ENCODE assay signal across 8 cellular contexts in genomic region chr17:64918842-64919288, GRCh38. TPM values are rescaled to one million over a fixed set of nuclear protein-coding genes. Genes with fewer than 3 reads are reported as not detected.
A peak's percentile ranks its signal among the peaks of the same experiment; 100 is the strongest.
DNase-seq lines count a peak whose midpoint lies in the region; ATAC-seq and TF ChIP-seq lines count a peak whose summit lies in the region.
"Not testable (repeated sequence)": the region's sequence is repeated elsewhere in the genome, so short reads cannot be mapped to it uniquely, and the experiment has no call there.

No MANE protein-coding gene starts in this region.

- not testable (repeated sequence) for H3K9me2 ChIP-seq in OCI-LY1 (ENCODE audit: low read depth, low read length)

- peak overlapping the region; percentile 89 for H3K4me3 Mint-ChIP-seq in activated T-helper 1 cell treated with anti-CD3 and anti-CD28 coated beads, Interleukin-12 subunit alpha, Interleukin-12 subunit beta, Interleukin-2, Interleukin-4 antibody, amounts not matched to agents 30 ng/mL and 10 ng/mL and 1 ng/mL, durations not matched to agents 14 hours and 24 hours and 36 hours

- TF ChIP-seq EP300 in esophagus muscularis mucosa (IDR thresholded peaks at IDR 0.05), result not testable (repeated sequence)

- H3K4me2 ChIP-seq in OCI-LY1 (ENCODE audit: low read length), result peak overlapping the region; percentile 50; the same call in 1 of the 2 replicates

- H3K4me1 Mint-ChIP-seq in activated T-helper 1 cell treated with anti-CD3 and anti-CD28 coated beads, Interleukin-12 subunit alpha, Interleukin-12 subunit beta, Interleukin-2, Interleukin-4 antibody, amounts not matched to agents 30 ng/mL and 10 ng/mL and 1 ng/mL, durations not matched to agents 14 hours and 24 hours and 36 hours (ENCODE audit: low read depth), result peaks cover 21% of the 10 kb centered on the region

- not testable (repeated sequence) for H3K36me3 Mint-ChIP-seq in activated T-helper 1 cell treated with anti-CD3 and anti-CD28 coated beads, Interleukin-12 subunit alpha, Interleukin-12 subunit beta, Interleukin-2, Interleukin-4 antibody, amounts not matched to agents 30 ng/mL and 10 ng/mL and 1 ng/mL, durations not matched to agents 14 hours and 24 hours and 36 hours (ENCODE audit: low read depth)

- TF ChIP-seq CTCF in OCI-LY1 (IDR thresholded peaks at IDR 0.05; ENCODE audit: low read length); esophagus muscularis mucosa (IDR thresholded peaks at IDR 0.05); mucosa of descending colon (IDR thresholded peaks at IDR 0.05): not testable (repeated sequence)

- DNase-seq in COLO668 (lab: John Stamatoyannopoulos, UW; ENCODE audit: unreplicated experiment) (peak; percentile 57), esophagus muscularis mucosa (ENCODE audit: extremely low spot score) (peak; percentile 92), mucosa of descending colon (peak; percentile 73 to 86 (median 85))
- DNase-seq in activated T-helper 1 cell treated with anti-CD3 and anti-CD28 coated beads, Interleukin-12 subunit alpha, Interleukin-12 subunit beta, Interleukin-2, Interleukin-4 antibody, amounts not matched to agents 30 ng/mL and 10 ng/mL and 1 ng/mL, durations not matched to agents 14 hours and 24 hours and 36 hours (ENCODE audit: low spot score), result peak; percentile 34
- DNase-seq in stimulated activated CD8-positive, alpha-beta memory T cell treated with anti-CD3 and anti-CD28 coated beads, Interleukin-12 subunit alpha, Interleukin-12 subunit beta, amount 100 ng/mL, for 1 hour (ENCODE audit: low read depth), result peak; percentile 9

- TF ChIP-seq POLR2A in esophagus muscularis mucosa (IDR thresholded peaks at IDR 0.05; ENCODE audit: low read depth), result not testable (repeated sequence)

- not testable (repeated sequence) for H2AFZ ChIP-seq in OCI-LY1 (ENCODE audit: low read length)

- H3K27me3 ChIP-seq in OCI-LY1 (ENCODE audit: insufficient read depth, low read length); esophagus muscularis mucosa: not testable (repeated sequence)

- intact Hi-C loops in activated T-helper 1 cell treated with anti-CD3 and anti-CD28 coated beads, Interleukin-12 subunit alpha, Interleukin-12 subunit beta, Interleukin-2, Interleukin-4 antibody, amounts not matched to agents 30 ng/mL and 10 ng/mL and 1 ng/mL, durations not matched to agents 14 hours and 24 hours and 36 hours (cut with micrococcal nuclease), result loop anchor here (1.0 to 10.0 kb wide), 5 partner anchors 56 to 412 kb away; partner anchors contain the start of genes CEP95 and DDX5
- intact Hi-C loops in esophagus muscularis mucosa (cut with DNase I); mucosa of descending colon (cut with DNase I, micrococcal nuclease): not testable (repeated sequence)

- H3K27ac ChIP-seq in OCI-LY1 (ENCODE audit: low read depth, low read length, poor library complexity, severe bottlenecking) (peak overlapping the region; percentile 71), esophagus muscularis mucosa (replicated peaks in 1 of 4) (peak overlapping the region; percentile 92 to 99 (median 97))

- ATAC-seq in GM21390 (IDR thresholded peaks at IDR 0.05; ENCODE audit: unreplicated experiment) (peak; percentile 49), HG03432 (IDR thresholded peaks at IDR 0.05; ENCODE audit: unreplicated experiment) (peak; percentile 47), mucosa of descending colon (peak; percentile 75)

- H3K9ac ChIP-seq in OCI-LY1 (ENCODE audit: low read length), result peak overlapping the region; percentile 59

- not testable (repeated sequence) for H4K20me1 ChIP-seq in OCI-LY1 (ENCODE audit: insufficient read depth, low read length)

- H3K27me3 Mint-ChIP-seq in activated T-helper 1 cell treated with anti-CD3 and anti-CD28 coated beads, Interleukin-12 subunit alpha, Interleukin-12 subunit beta, Interleukin-2, Interleukin-4 antibody, amounts not matched to agents 30 ng/mL and 10 ng/mL and 1 ng/mL, durations not matched to agents 14 hours and 24 hours and 36 hours (ENCODE audit: insufficient read depth), result not testable (repeated sequence)

- H3K79me2 ChIP-seq in OCI-LY1 (ENCODE audit: insufficient read depth, low read length), result not testable (repeated sequence)

- H3K27ac Mint-ChIP-seq in activated T-helper 1 cell treated with anti-CD3 and anti-CD28 coated beads, Interleukin-12 subunit alpha, Interleukin-12 subunit beta, Interleukin-2, Interleukin-4 antibody, amounts not matched to agents 30 ng/mL and 10 ng/mL and 1 ng/mL, durations not matched to agents 14 hours and 24 hours and 36 hours, result peak overlapping the region; percentile 87

- not testable (repeated sequence) for H3K9me3 Mint-ChIP-seq in activated T-helper 1 cell treated with anti-CD3 and anti-CD28 coated beads, Interleukin-12 subunit alpha, Interleukin-12 subunit beta, Interleukin-2, Interleukin-4 antibody, amounts not matched to agents 30 ng/mL and 10 ng/mL and 1 ng/mL, durations not matched to agents 14 hours and 24 hours and 36 hours

- peaks cover 19% of the 10 kb centered on the region for H3K4me1 ChIP-seq in OCI-LY1 (ENCODE audit: insufficient read depth, low read length, severe bottlenecking)
- peaks cover 6 to 11% (median 9%) of the 10 kb centered on the region in 4 donors for H3K4me1 ChIP-seq in esophagus muscularis mucosa
- not testable (repeated sequence) for H3K4me1 ChIP-seq in mucosa of descending colon (ENCODE audit: low read depth)

- H3K4me3 ChIP-seq in OCI-LY1 (ENCODE audit: low read depth, low read length, poor library complexity, severe bottlenecking) (peak overlapping the region; percentile 62), esophagus muscularis mucosa (peak overlapping the region; percentile 77 to 95 (median 85)), mucosa of descending colon (peak overlapping the region; percentile 56)

- H3K9me3 ChIP-seq in OCI-LY1 (ENCODE audit: low read length); esophagus muscularis mucosa; mucosa of descending colon: not testable (repeated sequence)

- 0% methylated on average over 2 of the region's 47 CpGs for WGBS in esophagus muscularis mucosa

- not testable (repeated sequence) for H3K36me3 ChIP-seq in OCI-LY1 (ENCODE audit: insufficient read depth, low read length); esophagus muscularis mucosa; mucosa of descending colon (ENCODE audit: low read depth)

- H3F3A ChIP-seq in OCI-LY1 (ENCODE audit: insufficient read depth, low read length), result not testable (repeated sequence)

RNA-seq across cellular contexts. Expression of gene LRRC37A3, which starts 0.4 kb away (rescaled TPM):
- 6.8 and 12.4 TPM in 2 replicates for total RNA-seq in activated T-helper 1 cell treated with anti-CD3 and anti-CD28 coated beads, Interleukin-12 subunit alpha, Interleukin-12 subunit beta, Interleukin-2, Interleukin-4 antibody, amounts not matched to agents 30 ng/mL and 10 ng/mL and 1 ng/mL, durations not matched to agents 14 hours and 24 hours and 36 hours
- total RNA-seq in esophagus muscularis mucosa (1 to 10 TPM; 2.4 to 5.8 (median 4.9) TPM), mucosa of descending colon (10 to 100 TPM; 10.2 to 16.8 (median 13.1) TPM)

Comparison
In these comparisons a context has a peak if more than half of its experiments do, and no peak if none do; other contexts are left out.
1. Peak in every context shown above with its lines: DNase-seq, ATAC-seq, H3K4me3 ChIP-seq and H3K27ac ChIP-seq.
2. DNase-seq: peak in every context shown above with its lines; median percentile 92 in esophagus muscularis mucosa; 85 in mucosa of descending colon; 57 in COLO668; 34 in activated T-helper 1 cell treated with anti-CD3 and anti-CD28 coated beads, Interleukin-12 subunit alpha, Interleukin-12 subunit beta, Interleukin-2, Interleukin-4 antibody, amounts not matched to agents 30 ng/mL and 10 ng/mL and 1 ng/mL, durations not matched to agents 14 hours and 24 hours and 36 hours; 9 in stimulated activated CD8-positive, alpha-beta memory T cell treated with anti-CD3 and anti-CD28 coated beads, Interleukin-12 subunit alpha, Interleukin-12 subunit beta, amount 100 ng/mL, for 1 hour.